ENCODE assay signal across 18 cellular contexts in genomic region chr7:25954395-25954794, GRCh38.
"Had no signal": no experiment of that assay in that cellular context is flagged by ENCODE, and none has a peak within 500 bp of the region (broad histone marks: within the 10 kb centered on the region; RNA-seq: fewer than 3 reads in every experiment).

No MANE protein-coding gene starts in this region.

- H3K27ac ChIP-seq: breast epithelium, tibial nerve had no signal

- H3K4me3 ChIP-seq: breast epithelium, tibial nerve had no signal

- H3K4me1 ChIP-seq: breast epithelium had no signal

- H3K4me3 Mint-ChIP-seq: activated CD4-positive, alpha-beta T cell treated with anti-CD3 and anti-CD28 coated beads for 36 hours; activated T-cell treated with anti-CD3 and anti-CD28 coated beads, Interleukin-2, amount 50 U/mL, for 72 hours; memory B cell; natural killer cell; T-helper 1 cell treated with Interleukin-12 subunit alpha and Interleukin-12 subunit beta and Interleukin-4 antibody, amounts not matched to agents 30 μg/mL and 1 μg/mL, for 36 hours had no signal

- DNase-seq: activated CD4-positive, alpha-beta T cell treated with anti-CD3 and anti-CD28 coated beads for 36 hours; activated naive CD4-positive, alpha-beta T cell; activated T-cell treated with anti-CD3 and anti-CD28 coated beads for 4 hours; activated T-cell treated with anti-CD3 and anti-CD28 coated beads, Interleukin-2, amount 50 U/mL, for 72 hours; central memory CD4-positive, alpha-beta T cell; effector CD8-positive, alpha-beta T cell; natural killer cell; posterior cingulate gyrus; right cardiac atrium; stimulated activated CD4-positive, alpha-beta T cell treated with anti-CD3 and anti-CD28 coated beads, Interleukin-15, amount 100 ng/mL, for 24 hours; stimulated activated CD4-positive, alpha-beta T cell treated with anti-CD3 and anti-CD28 coated beads, Interleukin-2, amount 100 ng/mL, for 24 hours; stimulated activated naive CD4-positive, alpha-beta T cell treated with Interleukin-2 at 50 U/mL for 16 hours; T1000 had no signal

- H3K9me3 ChIP-seq: breast epithelium, tibial nerve had no signal

- H3K27me3 Mint-ChIP-seq: activated CD4-positive, alpha-beta T cell treated with anti-CD3 and anti-CD28 coated beads for 36 hours had no signal

- H3K36me3 ChIP-seq: breast epithelium, tibial nerve had no signal

- H3K36me3 Mint-ChIP-seq: memory B cell, natural killer cell had no signal

- ATAC-seq: activated CD4-positive, alpha-beta T cell treated with anti-CD3 and anti-CD28 coated beads for 36 hours; activated naive CD4-positive, alpha-beta T cell treated with anti-CD3 and anti-CD28 coated beads, Interleukin-2, amount 50 U/mL, for 72 hours; activated T-cell treated with anti-CD3 and anti-CD28 coated beads, Interleukin-2, amount 50 U/mL, for 72 hours; natural killer cell; right cardiac atrium had no signal

- H3K9me3 Mint-ChIP-seq: activated naive CD4-positive, alpha-beta T cell treated with anti-CD3 and anti-CD28 coated beads, Interleukin-2, amount 50 U/mL, for 72 hours; natural killer cell; T-helper 1 cell treated with Interleukin-12 subunit alpha and Interleukin-12 subunit beta and Interleukin-4 antibody, amounts not matched to agents 30 μg/mL and 1 μg/mL, for 36 hours had no signal

- H3K27me3 ChIP-seq: breast epithelium had no signal

- H3K27ac Mint-ChIP-seq: activated CD4-positive, alpha-beta T cell treated with anti-CD3 and anti-CD28 coated beads for 36 hours; activated naive CD4-positive, alpha-beta T cell treated with anti-CD3 and anti-CD28 coated beads, Interleukin-2, amount 50 U/mL, for 72 hours; activated T-cell treated with anti-CD3 and anti-CD28 coated beads, Interleukin-2, amount 50 U/mL, for 72 hours; memory B cell; natural killer cell; T-helper 1 cell treated with Interleukin-12 subunit alpha and Interleukin-12 subunit beta and Interleukin-4 antibody, amounts not matched to agents 30 μg/mL and 1 μg/mL, for 36 hours had no signal
